ENCODE assay signal across 7 cellular contexts in genomic region chr2:79966369-79966768, GRCh38.
"Had no signal": no experiment of that assay in that cellular context is flagged by ENCODE, and none has a peak within 500 bp of the region (broad histone marks: within the 10 kb centered on the region; RNA-seq: fewer than 3 reads in every experiment).

No MANE protein-coding gene starts in this region.

- H3K4me3 ChIP-seq: GM23248 had no signal

- ATAC-seq: HepG2 had no signal

- H3K9ac ChIP-seq: GM23248 had no signal

- FAIRE-seq: H1, H54, HepG2 had no signal

- DNase-seq: GM23248, H9, HCEC 1CT, KBM-7 had no signal

- H3K27ac ChIP-seq: GM23248 had no signal
